Comparison of ENCODE assay signal across 8 cellular contexts in genomic region chr17:60079401-60079861, GRCh38. TPM values are rescaled to one million over a fixed set of nuclear protein-coding genes. Genes with fewer than 3 reads are reported as not detected.
DNase-seq lines count a peak whose midpoint lies in the region; ATAC-seq, FAIRE-seq and TF ChIP-seq lines count a peak whose summit lies in the region.

No MANE protein-coding gene starts in this region.

- H3K9me3 ChIP-seq in kidney (ENCODE audit: control insufficient read depth in 1 of 2, low read length in 2 of 2) (no peaks in the 10 kb centered on the region), suprapubic skin (no peaks in the 10 kb centered on the region)

- no peak for TF ChIP-seq EP300 in suprapubic skin (IDR thresholded peaks at IDR 0.05)

- WGBS in suprapubic skin = 36% methylated on average over 8 of the region's 8 CpGs

- intact Hi-C loops in kidney (cut with DNase I) = no loop called here

- H3K4me1 ChIP-seq in kidney (ENCODE audit: control insufficient read depth in 1 of 2, insufficient read depth in 1 of 2, low read depth in 1 of 2, low read length in 2 of 2) (peaks cover 3 to 11% of the 10 kb centered on the region in 2 donors), suprapubic skin (peaks cover 24% of the 10 kb centered on the region)

- FAIRE-seq in kidney (lab: Jason Lieb, UNC) = no peak
- FAIRE-seq in GM12891 (lab: Jason Lieb, UNC) = no peak

- peak overlapping the region; percentile 72 to 90 for H3K4me3 ChIP-seq in kidney (ENCODE audit: low read length in 2 of 2)
- H3K4me3 ChIP-seq in suprapubic skin = peak overlapping the region; percentile 61

- no peak overlapping the region for H3K9ac ChIP-seq in kidney (ENCODE audit: low read length in 2 of 2)

- no peak overlapping the region for H3K27ac ChIP-seq in kidney (ENCODE audit: low read depth in 2 of 2, low read length in 2 of 2)
- H3K27ac ChIP-seq in suprapubic skin = no peak overlapping the region

- H3K27me3 ChIP-seq in suprapubic skin = no peaks in the 10 kb centered on the region

- DNase-seq in COLO668 (lab: John Stamatoyannopoulos, UW; ENCODE audit: unreplicated experiment) (peak; percentile 3), KBM-7 (peak; percentile 35), amniotic epithelial cell (ENCODE audit: low read depth) (peak; percentile 21), kidney (no peak), suprapubic skin (ENCODE audit: low spot score in 2 of 2) (no peak), GM12891 (ENCODE audit: insufficient read length, low spot score) (no peak)

- H3K36me3 ChIP-seq in kidney (ENCODE audit: control insufficient read depth in 1 of 2, insufficient read depth in 2 of 2, low read length in 2 of 2) = peaks cover 7% of the 10 kb centered on the region in 2 donors
- peaks cover 7% of the 10 kb centered on the region for H3K36me3 ChIP-seq in suprapubic skin

- no peak for TF ChIP-seq CTCF in kidney (IDR thresholded peaks at IDR 0.05; ENCODE audit: borderline replicate concordance, extremely low read depth, insufficient read depth)
- no peak for TF ChIP-seq CTCF in suprapubic skin (IDR thresholded peaks at IDR 0.05)

- in situ Hi-C loops in KBM-7 (cut with MboI; ENCODE audit: low pct_unique_long_range_greater_than_20kb, low sequenced_read_pairs) = no loop called here

- no peak for ATAC-seq in GM18907 (IDR thresholded peaks at IDR 0.05; ENCODE audit: unreplicated experiment)
- ATAC-seq in HG03025 (IDR thresholded peaks at IDR 0.05; ENCODE audit: low FRiP score, unreplicated experiment) = no peak

- TF ChIP-seq POLR2A in suprapubic skin (IDR thresholded peaks at IDR 0.05) (no peak), GM12891 (IDR thresholded peaks at IDR 0.05; ENCODE audit: low read depth, low read length) (no peak)

TF ChIP-seq in GM12891, 5 proteins besides CTCF, POLR2A, EP300 and RAD21:
- TF ChIP-seq POU2F2 (IDR thresholded peaks at IDR 0.05; ENCODE audit: low read depth, low read length) (no peak), TAF1 (IDR thresholded peaks at IDR 0.05; ENCODE audit: low read depth, low read length) (no peak), SPI1 (IDR thresholded peaks at IDR 0.05; ENCODE audit: low read depth, low read length) (no peak), POLR2AphosphoS5 (IDR thresholded peaks at IDR 0.05; ENCODE audit: low read depth, low read length) (no peak), PAX5 (IDR thresholded peaks at IDR 0.05; ENCODE audit: insufficient read depth, low read length, severe bottlenecking) (no peak)

RNA-seq across cellular contexts. Expression of gene HEATR6, which starts 0.7 kb away (rescaled TPM):
- 27.6 TPM for total RNA-seq in kidney
- polyA plus RNA-seq in kidney (ENCODE audit: insufficient read depth, low read depth, low replicate concordance) = 4.4 TPM
- total RNA-seq in suprapubic skin = 10 to 100 TPM; 11.5 to 46.9 (median 26.6) TPM
- 9.7 TPM for polyA plus RNA-seq in GM12891 (2012; ENCODE audit: low read depth, missing spikeins)

Comparison
In these comparisons a context has a peak if more than half of its experiments do, and no peak if none do; other contexts are left out.
1. DNase-seq: peak in COLO668 (single experiment), KBM-7 (single experiment) and amniotic epithelial cell (single experiment); none in kidney (single experiment), suprapubic skin (0 of 2) and GM12891 (single experiment).